ENCODE assay signal across 10 cellular contexts in the genomic region with DNA sequence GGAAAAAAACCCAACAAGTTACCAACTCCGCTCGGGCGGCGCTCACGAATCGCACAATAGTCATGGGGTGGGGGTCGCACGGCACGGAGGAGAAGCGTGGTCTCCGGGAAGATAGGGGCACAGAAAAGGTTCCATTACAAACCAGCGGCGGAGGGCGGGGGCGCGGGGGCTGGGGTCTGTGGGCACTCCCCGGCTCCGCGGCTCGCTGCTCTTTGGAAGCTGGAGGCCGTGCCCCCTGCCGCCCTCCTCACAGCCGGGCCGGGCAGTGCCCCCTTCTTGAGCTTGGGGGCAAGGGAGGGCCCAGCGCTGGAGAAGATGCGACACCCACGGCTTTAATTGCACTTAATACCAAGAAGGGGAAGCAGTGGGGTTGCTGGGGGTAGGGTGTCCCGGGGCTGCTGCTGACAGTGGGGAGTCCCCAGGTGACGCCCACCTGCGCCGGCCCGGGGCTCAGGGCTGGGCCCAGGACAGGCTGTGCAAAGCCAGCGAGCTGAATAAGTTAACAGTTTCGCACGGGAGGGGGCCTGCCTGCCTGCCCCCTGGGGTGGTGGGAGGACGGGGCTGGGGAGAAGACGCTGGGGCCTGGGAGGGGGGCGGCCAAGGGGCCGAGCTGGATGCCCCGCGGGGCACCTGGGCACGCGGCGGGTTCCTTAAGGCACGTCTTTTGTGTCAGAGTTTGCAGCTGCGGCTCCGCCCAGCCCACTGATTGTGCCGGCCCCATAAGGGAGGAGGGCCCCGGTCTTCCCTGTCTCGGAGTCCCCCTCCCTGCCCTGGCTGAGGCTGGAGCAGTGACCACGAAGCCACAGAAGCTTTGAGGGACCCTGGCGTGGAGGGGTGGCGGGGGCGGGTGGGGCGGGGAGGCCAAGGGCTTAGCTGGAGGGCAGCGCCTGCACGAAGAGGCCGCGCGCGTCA. TPM values are rescaled to one million over a fixed set of nuclear protein-coding genes. Genes with fewer than 3 reads are reported as not detected.
A peak's percentile ranks its signal among the peaks of the same experiment; 100 is the strongest.
DNase-seq lines count a peak whose midpoint lies in the region; ATAC-seq and TF ChIP-seq lines count a peak whose summit lies in the region.
"Had no signal": no experiment of that assay in that cellular context is flagged by ENCODE, and none has a peak within 500 bp of the region (broad histone marks: within the 10 kb centered on the region; RNA-seq: fewer than 3 reads in every experiment).

No MANE protein-coding gene starts in this region.

- no peaks in the 10 kb centered on the region for H3K9me3 Mint-ChIP-seq in activated naive CD8-positive, alpha-beta T cell treated with anti-CD3 and anti-CD28 coated beads, Interleukin-2, amount 50 U/mL, for 24 hours
- no peaks in the 10 kb centered on the region for H3K9me3 Mint-ChIP-seq in activated T-helper 2 cell treated with anti-CD3 and anti-CD28 coated beads, Interferon-gamma antibody, Interleukin-2, Interleukin-4, amounts not matched to agents 10 μg/mL and 5 μg/mL and 100 μg/mL, durations not matched to agents 14 hours and 24 hours and 36 hours

- in situ Hi-C loops in Panc1 (cut with HindIII; ENCODE audit: low pct_unique_long_range_greater_than_20kb, low sequenced_read_pairs), result no loop called here

- H3K4me1 Mint-ChIP-seq in activated naive CD8-positive, alpha-beta T cell treated with anti-CD3 and anti-CD28 coated beads, Interleukin-2, amount 50 U/mL, for 24 hours, result no peaks in the 10 kb centered on the region
- H3K4me1 Mint-ChIP-seq in activated T-helper 2 cell treated with anti-CD3 and anti-CD28 coated beads, Interferon-gamma antibody, Interleukin-2, Interleukin-4, amounts not matched to agents 10 μg/mL and 5 μg/mL and 100 μg/mL, durations not matched to agents 14 hours and 24 hours and 36 hours (ENCODE audit: low read depth), result no peaks in the 10 kb centered on the region

- ATAC-seq in DND-41 (ENCODE audit: insufficient read depth, low read depth) (peak; percentile 15; the same call in 1 of the 3 replicates), Panc1 (peak; percentile 54), left cardiac atrium (peak; percentile 29 to 61), GM21717 (IDR thresholded peaks at IDR 0.05; ENCODE audit: unreplicated experiment) (no peak), HG03139 (IDR thresholded peaks at IDR 0.05; ENCODE audit: unreplicated experiment) (no peak)
- ATAC-seq in activated naive CD8-positive, alpha-beta T cell treated with anti-CD3 and anti-CD28 coated beads, Interleukin-2, amount 50 U/mL, for 24 hours, result no peak

- H3K27me3 ChIP-seq in DND-41 (ENCODE audit: insufficient read depth, low read length, poor library complexity) (no peaks in the 10 kb centered on the region), Panc1 (ENCODE audit: control insufficient read depth, insufficient read depth, low read length) (no peaks in the 10 kb centered on the region), osteoblast (ENCODE audit: insufficient read depth, low read length) (no peaks in the 10 kb centered on the region)

- peaks cover 74% of the 10 kb centered on the region for H3K36me3 ChIP-seq in DND-41 (ENCODE audit: insufficient read depth, low read length)
- no peaks in the 10 kb centered on the region for H3K36me3 ChIP-seq in Panc1 (ENCODE audit: control insufficient read depth, insufficient read depth, low read length)
- H3K36me3 ChIP-seq in osteoblast (ENCODE audit: insufficient read depth, low read length), result peaks cover 36% of the 10 kb centered on the region

- DNase-seq in DND-41 (no peak), Panc1 (ENCODE audit: low read depth, low spot score) (no peak), left cardiac atrium (no peak), osteoblast (ENCODE audit: insufficient read length, low spot score, missing footprints) (peak; percentile 71)
- DNase-seq in activated naive CD8-positive, alpha-beta T cell treated with anti-CD3 and anti-CD28 coated beads, Interleukin-2, amount 50 U/mL, for 24 hours, result no peak
- DNase-seq in activated T-helper 2 cell treated with anti-CD3 and anti-CD28 coated beads, Interferon-gamma antibody, Interleukin-2, Interleukin-4, amounts not matched to agents 10 μg/mL and 5 μg/mL and 100 μg/mL, durations not matched to agents 14 hours and 24 hours and 36 hours (ENCODE audit: low spot score), result no peak

- intact Hi-C loops in Panc1 (cut with micrococcal nuclease; ENCODE audit: unreplicated experiment) (no loop called here), left cardiac atrium (cut with DNase I) (no loop called here)
- intact Hi-C loops in activated T-helper 2 cell treated with anti-CD3 and anti-CD28 coated beads, Interferon-gamma antibody, Interleukin-2, Interleukin-4, amounts not matched to agents 10 μg/mL and 5 μg/mL and 100 μg/mL, durations not matched to agents 14 hours and 24 hours and 36 hours (cut with micrococcal nuclease), result no loop called here

- H3K27ac ChIP-seq in DND-41 (ENCODE audit: low read length), result no peak overlapping the region
- no peak overlapping the region for H3K27ac ChIP-seq in Panc1 (ENCODE audit: low read length)
- H3K27ac ChIP-seq in osteoblast (ENCODE audit: low read depth, low read length), result no peak overlapping the region

- H2AFZ ChIP-seq in DND-41 (ENCODE audit: low read depth, low read length), result no peak overlapping the region
- no peak overlapping the region for H2AFZ ChIP-seq in osteoblast (ENCODE audit: low read length)

- no peak overlapping the region for H3K4me3 ChIP-seq in DND-41 (ENCODE audit: low read depth in 1 of 2, low read length in 2 of 2)
- no peak overlapping the region for H3K4me3 ChIP-seq in Panc1 (ENCODE audit: low read depth in 2 of 2, low read length in 2 of 2)
- no peak overlapping the region for H3K4me3 ChIP-seq in osteoblast (ENCODE audit: insufficient read depth, low read length)

- CTCF ChIA-PET in Panc1 (lab: Charles Lee), result interaction anchor here (0.7 kb wide), 1 partner anchor 61 kb away, joined by 16 read pairs; no protein-coding TSS in a partner anchor

- H3K4me3 Mint-ChIP-seq in activated naive CD8-positive, alpha-beta T cell treated with anti-CD3 and anti-CD28 coated beads, Interleukin-2, amount 50 U/mL, for 24 hours, result no peak overlapping the region
- no peak overlapping the region for H3K4me3 Mint-ChIP-seq in activated T-helper 2 cell treated with anti-CD3 and anti-CD28 coated beads, Interferon-gamma antibody, Interleukin-2, Interleukin-4, amounts not matched to agents 10 μg/mL and 5 μg/mL and 100 μg/mL, durations not matched to agents 14 hours and 24 hours and 36 hours (ENCODE audit: low read depth)

- H3K9me3 ChIP-seq in DND-41 (ENCODE audit: insufficient read depth, low read length, severe bottlenecking) (no peaks in the 10 kb centered on the region), Panc1 (ENCODE audit: control insufficient read depth, insufficient read depth, low read depth, low read length) (no peaks in the 10 kb centered on the region), osteoblast (ENCODE audit: low read depth, low read length) (no peaks in the 10 kb centered on the region)

- no peaks in the 10 kb centered on the region for H3K79me2 ChIP-seq in DND-41 (ENCODE audit: insufficient read depth, low read length)
- no peaks in the 10 kb centered on the region for H3K79me2 ChIP-seq in osteoblast (ENCODE audit: insufficient read depth, low read length)

- H3K4me2 ChIP-seq in DND-41 (ENCODE audit: insufficient read depth, low read length), result no peak overlapping the region
- H3K4me2 ChIP-seq in osteoblast (ENCODE audit: insufficient read depth, low read length), result no peak overlapping the region

- H3K36me3 Mint-ChIP-seq in activated naive CD8-positive, alpha-beta T cell treated with anti-CD3 and anti-CD28 coated beads, Interleukin-2, amount 50 U/mL, for 24 hours (ENCODE audit: low read depth), result peaks cover 13% of the 10 kb centered on the region
- H3K36me3 Mint-ChIP-seq in activated T-helper 2 cell treated with anti-CD3 and anti-CD28 coated beads, Interferon-gamma antibody, Interleukin-2, Interleukin-4, amounts not matched to agents 10 μg/mL and 5 μg/mL and 100 μg/mL, durations not matched to agents 14 hours and 24 hours and 36 hours (ENCODE audit: low read depth), result peaks cover 33% of the 10 kb centered on the region

- H3K9ac ChIP-seq in DND-41 (ENCODE audit: low read depth, low read length), result no peak overlapping the region

- POLR2A ChIA-PET in Panc1 (lab: Charles Lee), result no interaction called here

- H3K4me1 ChIP-seq in DND-41 (ENCODE audit: insufficient read depth, low read length), result no peaks in the 10 kb centered on the region
- H3K4me1 ChIP-seq in Panc1 (ENCODE audit: control insufficient read depth, insufficient read depth, low read length), result no peaks in the 10 kb centered on the region
- peaks cover 7% of the 10 kb centered on the region for H3K4me1 ChIP-seq in osteoblast (ENCODE audit: insufficient read depth, low read length)

- H4K20me1 ChIP-seq in DND-41 (ENCODE audit: insufficient read depth, low read length), result peaks cover 9% of the 10 kb centered on the region; the same call in 1 of the 2 replicates
- H4K20me1 ChIP-seq in osteoblast (ENCODE audit: insufficient read depth, low read length), result peaks cover 4% of the 10 kb centered on the region

- no TSS peak for BruUV-seq in Panc1 (replicated peaks; lab: Mats Ljungman, UMichigan)

- H3K27ac Mint-ChIP-seq in activated naive CD8-positive, alpha-beta T cell treated with anti-CD3 and anti-CD28 coated beads, Interleukin-2, amount 50 U/mL, for 24 hours, result no peak overlapping the region
- no peak overlapping the region for H3K27ac Mint-ChIP-seq in activated T-helper 2 cell treated with anti-CD3 and anti-CD28 coated beads, Interferon-gamma antibody, Interleukin-2, Interleukin-4, amounts not matched to agents 10 μg/mL and 5 μg/mL and 100 μg/mL, durations not matched to agents 14 hours and 24 hours and 36 hours

- TF ChIP-seq CTCF in DND-41 (IDR thresholded peaks at IDR 0.05; ENCODE audit: borderline replicate concordance, extremely low read depth, low read length, poor library complexity, severe bottlenecking), result no peak
- no peak for TF ChIP-seq CTCF in Panc1 (IDR thresholded peaks at IDR 0.05)
- TF ChIP-seq CTCF in osteoblast (IDR thresholded peaks at IDR 0.05; ENCODE audit: extremely low read depth, low read depth, low read length), result no peak

- H3K27me3 Mint-ChIP-seq in activated naive CD8-positive, alpha-beta T cell treated with anti-CD3 and anti-CD28 coated beads, Interleukin-2, amount 50 U/mL, for 24 hours, result no peaks in the 10 kb centered on the region
- H3K27me3 Mint-ChIP-seq in activated T-helper 2 cell treated with anti-CD3 and anti-CD28 coated beads, Interferon-gamma antibody, Interleukin-2, Interleukin-4, amounts not matched to agents 10 μg/mL and 5 μg/mL and 100 μg/mL, durations not matched to agents 14 hours and 24 hours and 36 hours (ENCODE audit: low read depth), result no peaks in the 10 kb centered on the region

RNA-seq across cellular contexts. Expression of gene DCAF15, which starts 9.8 kb away (rescaled TPM):
- total RNA-seq in Panc1 (2021; ENCODE audit: unreplicated experiment) (38.8 TPM), left cardiac atrium (10 to 100 TPM; 17.1 to 19.2 TPM), osteoblast (11.5 and 11.9 TPM in 2 replicates)
- 36.7 TPM for polyA plus RNA-seq in Panc1 (2012; ENCODE audit: insufficient read length)
- total RNA-seq in activated T-helper 2 cell treated with anti-CD3 and anti-CD28 coated beads, Interferon-gamma antibody, Interleukin-2, Interleukin-4, amounts not matched to agents 10 μg/mL and 5 μg/mL and 100 μg/mL, durations not matched to agents 14 hours and 24 hours and 36 hours, result 60.6 and 64.0 TPM in 2 replicates

RNA-seq across cellular contexts. Expression of gene PODNL1, which starts 23.9 kb away (rescaled TPM):
- total RNA-seq in Panc1 (2021; ENCODE audit: unreplicated experiment), result 1.4 TPM
- 1.3 TPM for polyA plus RNA-seq in Panc1 (2012; ENCODE audit: insufficient read length)
- total RNA-seq in left cardiac atrium, result 1 to 10 TPM; 1.1 to 1.4 TPM
- total RNA-seq in osteoblast, result 4.0 and 6.5 TPM in 2 replicates
- 0.41 TPM in 1 of 2 replicates, not detected in the other for total RNA-seq in activated T-helper 2 cell treated with anti-CD3 and anti-CD28 coated beads, Interferon-gamma antibody, Interleukin-2, Interleukin-4, amounts not matched to agents 10 μg/mL and 5 μg/mL and 100 μg/mL, durations not matched to agents 14 hours and 24 hours and 36 hours
- total RNA-seq: omental fat pad, SK-MEL-5 had no signal

RNA-seq across cellular contexts. Expression of gene RFX1, which starts 44.0 kb away (rescaled TPM):
- total RNA-seq in Panc1 (2021; ENCODE audit: unreplicated experiment) (15.2 TPM), left cardiac atrium (10 to 100 TPM; 11.0 to 12.3 TPM), osteoblast (2.4 and 2.5 TPM in 2 replicates)
- polyA plus RNA-seq in Panc1 (2012; ENCODE audit: insufficient read length), result 31.2 TPM
- 15.7 and 17.0 TPM in 2 replicates for total RNA-seq in activated T-helper 2 cell treated with anti-CD3 and anti-CD28 coated beads, Interferon-gamma antibody, Interleukin-2, Interleukin-4, amounts not matched to agents 10 μg/mL and 5 μg/mL and 100 μg/mL, durations not matched to agents 14 hours and 24 hours and 36 hours

RNA-seq across cellular contexts. Expression of gene CC2D1A, which starts 56.1 kb away (rescaled TPM):
- total RNA-seq in Panc1 (2021; ENCODE audit: unreplicated experiment), result 28.0 TPM
- 30.8 TPM for polyA plus RNA-seq in Panc1 (2012; ENCODE audit: insufficient read length)
- 10 to 100 TPM; 19.4 to 20.5 TPM for total RNA-seq in left cardiac atrium
- 19.2 and 22.4 TPM in 2 replicates for total RNA-seq in osteoblast
- total RNA-seq in activated T-helper 2 cell treated with anti-CD3 and anti-CD28 coated beads, Interferon-gamma antibody, Interleukin-2, Interleukin-4, amounts not matched to agents 10 μg/mL and 5 μg/mL and 100 μg/mL, durations not matched to agents 14 hours and 24 hours and 36 hours, result 36.9 and 41.5 TPM in 2 replicates

RNA-seq across cellular contexts. Expression of gene BRME1, which starts 56.2 kb away (rescaled TPM):
- total RNA-seq in Panc1 (2021; ENCODE audit: unreplicated experiment), result 6.5 TPM
- polyA plus RNA-seq in Panc1 (2012; ENCODE audit: insufficient read length), result 10.9 TPM
- total RNA-seq in left cardiac atrium, result 1 to 10 TPM in 1 of 2 donors, under 1 TPM in 1; 0.62 to 1.1 TPM
- 0.59 and 0.72 TPM in 2 replicates for total RNA-seq in osteoblast
- 14.9 and 15.3 TPM in 2 replicates for total RNA-seq in activated T-helper 2 cell treated with anti-CD3 and anti-CD28 coated beads, Interferon-gamma antibody, Interleukin-2, Interleukin-4, amounts not matched to agents 10 μg/mL and 5 μg/mL and 100 μg/mL, durations not matched to agents 14 hours and 24 hours and 36 hours

Comparison
In these comparisons a context has a peak if more than half of its experiments do, and no peak if none do; other contexts are left out.
1. ATAC-seq: peak in DND-41 (single experiment), Panc1 (single experiment) and left cardiac atrium (2 of 2); none in activated naive CD8-positive, alpha-beta T cell treated with anti-CD3 and anti-CD28 coated beads, Interleukin-2, amount 50 U/mL, for 24 hours (single experiment), GM21717 (single experiment) and HG03139 (single experiment).